ENCODE assay signal across 12 cellular contexts in genomic region chr5:144598451-144599068, GRCh38.
DNase-seq lines count a peak whose midpoint lies in the region; ATAC-seq and TF ChIP-seq lines count a peak whose summit lies in the region.
"Had no signal": no experiment of that assay in that cellular context is flagged by ENCODE, and none has a peak within 500 bp of the region (broad histone marks: within the 10 kb centered on the region; RNA-seq: fewer than 3 reads in every experiment).

No MANE protein-coding gene starts in this region.

- no peaks in the 10 kb centered on the region for H3K9me2 ChIP-seq in Karpas-422 (replicated peaks; ENCODE audit: insufficient read depth, low read length)

- ATAC-seq in mucosa of descending colon: peak; percentile 50
- no peak for ATAC-seq in HG03039 (IDR thresholded peaks at IDR 0.05; ENCODE audit: unreplicated experiment)
- ATAC-seq in HG03097 (IDR thresholded peaks at IDR 0.05; ENCODE audit: low FRiP score, unreplicated experiment): no peak
- ATAC-seq: gastroesophageal sphincter had no signal

- H2AFZ ChIP-seq in Karpas-422 (ENCODE audit: low read length): no peak overlapping the region

- no peaks in the 10 kb centered on the region for H3K4me1 ChIP-seq in mucosa of descending colon (ENCODE audit: low read depth)
- H3K4me1 ChIP-seq in Karpas-422 (ENCODE audit: low read length): no peaks in the 10 kb centered on the region
- H3K4me1 ChIP-seq: BE2C, gastroesophageal sphincter had no signal

- DNase-seq in Ammon's horn (ENCODE audit: low spot score) (peak; percentile 25), NCI-H1417 treated with DMSO at 0.1 percent for 48 hours (lab: John Stamatoyannopoulos, UW) (peak; percentile 25), mucosa of descending colon (peak in 1 of 3 donors; percentile 11), Karpas-422 (no peak), activated gamma-delta T cell (lab: John Stamatoyannopoulos, UW) (no peak)
- DNase-seq: activated CD4-positive, alpha-beta T cell treated with anti-CD3 and anti-CD28 coated beads, Interleukin-2, amount 10 ng/mL, durations not matched to agents 7 days and 5 days; BE2C had no signal

- H3K27ac ChIP-seq in cingulate gyrus (ENCODE audit: low read depth, low read length) (peak overlapping the region; percentile 19), Karpas-422 (ENCODE audit: low read length) (no peak overlapping the region)
- H3K27ac ChIP-seq: gastroesophageal sphincter, neutrophil had no signal

- no peaks in the 10 kb centered on the region for H3K36me3 ChIP-seq in mucosa of descending colon (ENCODE audit: low read depth)
- no peaks in the 10 kb centered on the region for H3K36me3 ChIP-seq in Karpas-422 (ENCODE audit: insufficient read depth, low read length)
- H3K36me3 ChIP-seq: BE2C, gastroesophageal sphincter, neutrophil had no signal

- H3K4me3 ChIP-seq in mucosa of descending colon: no peak overlapping the region
- H3K4me3 ChIP-seq in Karpas-422 (ENCODE audit: low read length): no peak overlapping the region
- H3K4me3 ChIP-seq: gastroesophageal sphincter had no signal

- no peak overlapping the region for H3K4me2 ChIP-seq in Karpas-422 (ENCODE audit: low read depth, low read length, poor library complexity, severe bottlenecking)

- no peaks in the 10 kb centered on the region for H3K79me2 ChIP-seq in Karpas-422 (ENCODE audit: low read length)

- no peaks in the 10 kb centered on the region for H4K20me1 ChIP-seq in Karpas-422 (ENCODE audit: insufficient read depth, low read depth, low read length)

- H3K9me3 ChIP-seq in mucosa of descending colon (no peaks in the 10 kb centered on the region), Karpas-422 (ENCODE audit: low read length) (no peaks in the 10 kb centered on the region)
- H3K9me3 ChIP-seq: neutrophil had no signal

- TF ChIP-seq CTCF in mucosa of descending colon (IDR thresholded peaks at IDR 0.05): no peak

- H3K27me3 ChIP-seq in Karpas-422 (ENCODE audit: low read length): no peaks in the 10 kb centered on the region
- H3K27me3 ChIP-seq: BE2C had no signal

- no peak overlapping the region for H3K9ac ChIP-seq in Karpas-422 (ENCODE audit: low read length)

- intact Hi-C loops in mucosa of descending colon (cut with DNase I, micrococcal nuclease): no loop called here

Comparison
In these comparisons a context has a peak if more than half of its experiments do, and no peak if none do; other contexts are left out.
1. DNase-seq: peak in Ammon's horn (single experiment) and NCI-H1417 treated with DMSO at 0.1 percent for 48 hours (single experiment); none in Karpas-422 (single experiment) and activated gamma-delta T cell (single experiment).